1 cellular context compared by ENCODE assay signal in the genomic region with DNA sequence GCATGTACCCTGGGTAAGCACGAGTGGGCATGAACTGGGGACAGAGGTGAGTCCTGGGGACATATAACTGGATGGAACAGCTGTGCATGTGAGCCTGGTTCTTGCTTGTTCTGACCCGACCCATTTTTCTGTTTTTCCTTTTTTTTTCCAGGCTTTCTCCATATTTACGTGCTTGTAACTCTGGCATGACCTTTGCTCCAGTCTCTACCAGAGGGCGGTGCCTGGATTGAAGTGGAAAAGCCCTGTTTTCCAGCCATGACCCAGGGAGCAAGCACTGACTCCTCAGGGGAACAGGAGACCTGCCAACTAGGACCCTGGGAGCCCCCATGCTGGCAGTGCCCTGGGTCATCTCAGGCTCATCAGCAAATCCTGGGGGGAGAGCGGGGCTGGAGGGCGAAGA.
TF ChIP-seq lines count a peak whose summit lies in the region.

No MANE protein-coding gene starts in this region.

TF ChIP-seq in HepG2, 621 proteins besides CTCF, POLR2A, EP300 and RAD21 (continued from another document and continues in another):
- TF ChIP-seq, protein P1, sequence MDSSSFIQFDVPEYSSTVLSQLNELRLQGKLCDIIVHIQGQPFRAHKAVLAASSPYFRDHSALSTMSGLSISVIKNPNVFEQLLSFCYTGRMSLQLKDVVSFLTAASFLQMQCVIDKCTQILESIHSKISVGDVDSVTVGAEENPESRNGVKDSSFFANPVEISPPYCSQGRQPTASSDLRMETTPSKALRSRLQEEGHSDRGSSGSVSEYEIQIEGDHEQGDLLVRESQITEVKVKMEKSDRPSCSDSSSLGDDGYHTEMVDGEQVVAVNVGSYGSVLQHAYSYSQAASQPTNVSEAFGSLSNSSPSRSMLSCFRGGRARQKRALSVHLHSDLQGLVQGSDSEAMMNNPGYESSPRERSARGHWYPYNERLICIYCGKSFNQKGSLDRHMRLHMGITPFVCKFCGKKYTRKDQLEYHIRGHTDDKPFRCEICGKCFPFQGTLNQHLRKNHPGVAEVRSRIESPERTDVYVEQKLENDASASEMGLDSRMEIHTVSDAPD (CRISPR knock-in tag; IDR thresholded peaks at IDR 0.05): no peak
- TF ChIP-seq, protein P2, sequence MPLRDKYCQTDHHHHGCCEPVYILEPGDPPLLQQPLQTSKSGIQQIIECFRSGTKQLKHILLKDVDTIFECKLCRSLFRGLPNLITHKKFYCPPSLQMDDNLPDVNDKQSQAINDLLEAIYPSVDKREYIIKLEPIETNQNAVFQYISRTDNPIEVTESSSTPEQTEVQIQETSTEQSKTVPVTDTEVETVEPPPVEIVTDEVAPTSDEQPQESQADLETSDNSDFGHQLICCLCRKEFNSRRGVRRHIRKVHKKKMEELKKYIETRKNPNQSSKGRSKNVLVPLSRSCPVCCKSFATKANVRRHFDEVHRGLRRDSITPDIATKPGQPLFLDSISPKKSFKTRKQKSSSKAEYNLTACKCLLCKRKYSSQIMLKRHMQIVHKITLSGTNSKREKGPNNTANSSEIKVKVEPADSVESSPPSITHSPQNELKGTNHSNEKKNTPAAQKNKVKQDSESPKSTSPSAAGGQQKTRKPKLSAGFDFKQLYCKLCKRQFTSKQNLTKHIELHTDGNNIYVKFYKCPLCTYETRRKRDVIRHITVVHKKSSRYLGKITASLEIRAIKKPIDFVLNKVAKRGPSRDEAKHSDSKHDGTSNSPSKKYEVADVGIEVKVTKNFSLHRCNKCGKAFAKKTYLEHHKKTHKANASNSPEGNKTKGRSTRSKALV (CRISPR knock-in tag; IDR thresholded peaks at IDR 0.05): 0 out of 2 replicates have a peak, but pooled peaks have one; percentile 35
- TF ChIP-seq HDAC1 (CRISPR knock-in tag; IDR thresholded peaks at IDR 0.05): 0 out of 2 replicates have a peak, but pooled peaks have one; percentile 9
- 0 out of 2 replicates have a peak, but pooled peaks have one; percentile 54 for TF ChIP-seq SALL2 (CRISPR knock-in tag; IDR thresholded peaks at IDR 0.05)
- TF ChIP-seq KLF12 (CRISPR knock-in tag; IDR thresholded peaks at IDR 0.05; ENCODE audit: borderline replicate concordance): 0 out of 2 replicates have a peak, but pooled peaks have one; percentile 26
- TF ChIP-seq PITX1 (CRISPR knock-in tag; IDR thresholded peaks at IDR 0.05): peak; percentile 22; the same call in 1 of the 2 replicates
- no peak for TF ChIP-seq ZNF230 (CRISPR knock-in tag; IDR thresholded peaks at IDR 0.05)
- TF ChIP-seq ZMYM4 (CRISPR knock-in tag; IDR thresholded peaks at IDR 0.05): peak; percentile 50; the same call in 1 of the 2 replicates
- TF ChIP-seq HNF4A (CRISPR knock-in tag; IDR thresholded peaks at IDR 0.05): peak; percentile 78
- TF ChIP-seq, protein P3, sequence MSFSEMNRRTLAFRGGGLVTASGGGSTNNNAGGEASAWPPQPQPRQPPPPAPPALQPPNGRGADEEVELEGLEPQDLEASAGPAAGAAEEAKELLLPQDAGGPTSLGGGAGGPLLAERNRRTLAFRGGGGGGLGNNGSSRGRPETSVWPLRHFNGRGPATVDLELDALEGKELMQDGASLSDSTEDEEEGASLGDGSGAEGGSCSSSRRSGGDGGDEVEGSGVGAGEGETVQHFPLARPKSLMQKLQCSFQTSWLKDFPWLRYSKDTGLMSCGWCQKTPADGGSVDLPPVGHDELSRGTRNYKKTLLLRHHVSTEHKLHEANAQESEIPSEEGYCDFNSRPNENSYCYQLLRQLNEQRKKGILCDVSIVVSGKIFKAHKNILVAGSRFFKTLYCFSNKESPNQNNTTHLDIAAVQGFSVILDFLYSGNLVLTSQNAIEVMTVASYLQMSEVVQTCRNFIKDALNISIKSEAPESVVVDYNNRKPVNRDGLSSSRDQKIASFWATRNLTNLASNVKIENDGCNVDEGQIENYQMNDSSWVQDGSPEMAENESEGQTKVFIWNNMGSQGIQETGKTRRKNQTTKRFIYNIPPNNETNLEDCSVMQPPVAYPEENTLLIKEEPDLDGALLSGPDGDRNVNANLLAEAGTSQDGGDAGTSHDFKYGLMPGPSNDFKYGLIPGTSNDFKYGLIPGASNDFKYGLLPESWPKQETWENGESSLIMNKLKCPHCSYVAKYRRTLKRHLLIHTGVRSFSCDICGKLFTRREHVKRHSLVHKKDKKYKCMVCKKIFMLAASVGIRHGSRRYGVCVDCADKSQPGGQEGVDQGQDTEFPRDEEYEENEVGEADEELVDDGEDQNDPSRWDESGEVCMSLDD (CRISPR knock-in tag; IDR thresholded peaks at IDR 0.05; ENCODE audit: borderline replicate concordance): 0 out of 2 replicates have a peak, but pooled peaks have one; percentile 31
- peak; percentile 30; the same call in 1 of the 2 replicates for TF ChIP-seq MTA1 (CRISPR knock-in tag; IDR thresholded peaks at IDR 0.05; ENCODE audit: borderline replicate concordance)
- peak; percentile 63 for TF ChIP-seq XRCC5 (optimal IDR thresholded peaks at IDR 0.05; ENCODE audit: low read length)
- no peak for TF ChIP-seq ZNF44 (CRISPR knock-in tag; IDR thresholded peaks at IDR 0.05)
- TF ChIP-seq SALL1 (CRISPR knock-in tag; IDR thresholded peaks at IDR 0.05): peak; percentile 74
- TF ChIP-seq IRF2 (CRISPR knock-in tag; IDR thresholded peaks at IDR 0.05): peak; percentile 45; the same call in 1 of the 2 replicates
- no peak for TF ChIP-seq FLYWCH1 (CRISPR knock-in tag; IDR thresholded peaks at IDR 0.05)
- peak; percentile 45 for TF ChIP-seq STAG1 (CRISPR knock-in tag; IDR thresholded peaks at IDR 0.05)
- 0 out of 2 replicates have a peak, but pooled peaks have one; percentile 48 for TF ChIP-seq ZNF644 (CRISPR knock-in tag; IDR thresholded peaks at IDR 0.05; ENCODE audit: low read depth)
- TF ChIP-seq ZNF567 (CRISPR knock-in tag; IDR thresholded peaks at IDR 0.05; ENCODE audit: borderline replicate concordance): no peak
- TF ChIP-seq, protein P4, sequence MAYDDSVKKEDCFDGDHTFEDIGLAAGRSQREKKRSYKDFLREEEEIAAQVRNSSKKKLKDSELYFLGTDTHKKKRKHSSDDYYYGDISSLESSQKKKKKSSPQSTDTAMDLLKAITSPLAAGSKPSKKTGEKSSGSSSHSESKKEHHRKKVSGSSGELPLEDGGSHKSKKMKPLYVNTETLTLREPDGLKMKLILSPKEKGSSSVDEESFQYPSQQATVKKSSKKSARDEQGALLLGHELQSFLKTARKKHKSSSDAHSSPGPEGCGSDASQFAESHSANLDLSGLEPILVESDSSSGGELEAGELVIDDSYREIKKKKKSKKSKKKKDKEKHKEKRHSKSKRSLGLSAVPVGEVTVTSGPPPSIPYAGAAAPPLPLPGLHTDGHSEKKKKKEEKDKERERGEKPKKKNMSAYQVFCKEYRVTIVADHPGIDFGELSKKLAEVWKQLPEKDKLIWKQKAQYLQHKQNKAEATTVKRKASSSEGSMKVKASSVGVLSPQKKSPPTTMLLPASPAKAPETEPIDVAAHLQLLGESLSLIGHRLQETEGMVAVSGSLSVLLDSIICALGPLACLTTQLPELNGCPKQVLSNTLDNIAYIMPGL (CRISPR knock-in tag; IDR thresholded peaks at IDR 0.05; ENCODE audit: borderline replicate concordance in 1 of 2, low read depth in 1 of 2): no peak
- no peak for TF ChIP-seq ZNF546 (CRISPR knock-in tag; conservative IDR thresholded peaks at IDR 0.05)
- TF ChIP-seq GZF1 (CRISPR knock-in tag; IDR thresholded peaks at IDR 0.05): 0 out of 2 replicates have a peak, but pooled peaks have one; percentile 51
- peak; percentile 64 for TF ChIP-seq FOXO1 (CRISPR knock-in tag; IDR thresholded peaks at IDR 0.05)
- no peak for TF ChIP-seq ZNF33A (CRISPR knock-in tag; IDR thresholded peaks at IDR 0.05; ENCODE audit: borderline replicate concordance)
- 0 out of 2 replicates have a peak, but pooled peaks have one; percentile 25 for TF ChIP-seq ZFX (CRISPR knock-in tag; IDR thresholded peaks at IDR 0.05; ENCODE audit: low read depth)
- TF ChIP-seq YEATS4 (CRISPR knock-in tag; IDR thresholded peaks at IDR 0.05; ENCODE audit: borderline replicate concordance): 0 out of 2 replicates have a peak, but pooled peaks have one; percentile 41
- TF ChIP-seq, protein P5, sequence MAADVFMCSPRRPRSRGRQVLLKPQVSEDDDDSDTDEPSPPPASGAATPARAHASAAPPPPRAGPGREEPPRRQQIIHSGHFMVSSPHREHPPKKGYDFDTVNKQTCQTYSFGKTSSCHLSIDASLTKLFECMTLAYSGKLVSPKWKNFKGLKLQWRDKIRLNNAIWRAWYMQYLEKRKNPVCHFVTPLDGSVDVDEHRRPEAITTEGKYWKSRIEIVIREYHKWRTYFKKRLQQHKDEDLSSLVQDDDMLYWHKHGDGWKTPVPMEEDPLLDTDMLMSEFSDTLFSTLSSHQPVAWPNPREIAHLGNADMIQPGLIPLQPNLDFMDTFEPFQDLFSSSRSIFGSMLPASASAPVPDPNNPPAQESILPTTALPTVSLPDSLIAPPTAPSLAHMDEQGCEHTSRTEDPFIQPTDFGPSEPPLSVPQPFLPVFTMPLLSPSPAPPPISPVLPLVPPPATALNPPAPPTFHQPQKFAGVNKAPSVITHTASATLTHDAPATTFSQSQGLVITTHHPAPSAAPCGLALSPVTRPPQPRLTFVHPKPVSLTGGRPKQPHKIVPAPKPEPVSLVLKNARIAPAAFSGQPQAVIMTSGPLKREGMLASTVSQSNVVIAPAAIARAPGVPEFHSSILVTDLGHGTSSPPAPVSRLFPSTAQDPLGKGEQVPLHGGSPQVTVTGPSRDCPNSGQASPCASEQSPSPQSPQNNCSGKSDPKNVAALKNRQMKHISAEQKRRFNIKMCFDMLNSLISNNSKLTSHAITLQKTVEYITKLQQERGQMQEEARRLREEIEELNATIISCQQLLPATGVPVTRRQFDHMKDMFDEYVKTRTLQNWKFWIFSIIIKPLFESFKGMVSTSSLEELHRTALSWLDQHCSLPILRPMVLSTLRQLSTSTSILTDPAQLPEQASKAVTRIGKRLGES (CRISPR knock-in tag; IDR thresholded peaks at IDR 0.05; ENCODE audit: borderline replicate concordance): 0 out of 2 replicates have a peak, but pooled peaks have one; percentile 36
- TF ChIP-seq PPARG (CRISPR knock-in tag; conservative IDR thresholded peaks at IDR 0.05): peak; percentile 98
- TF ChIP-seq, protein P6, sequence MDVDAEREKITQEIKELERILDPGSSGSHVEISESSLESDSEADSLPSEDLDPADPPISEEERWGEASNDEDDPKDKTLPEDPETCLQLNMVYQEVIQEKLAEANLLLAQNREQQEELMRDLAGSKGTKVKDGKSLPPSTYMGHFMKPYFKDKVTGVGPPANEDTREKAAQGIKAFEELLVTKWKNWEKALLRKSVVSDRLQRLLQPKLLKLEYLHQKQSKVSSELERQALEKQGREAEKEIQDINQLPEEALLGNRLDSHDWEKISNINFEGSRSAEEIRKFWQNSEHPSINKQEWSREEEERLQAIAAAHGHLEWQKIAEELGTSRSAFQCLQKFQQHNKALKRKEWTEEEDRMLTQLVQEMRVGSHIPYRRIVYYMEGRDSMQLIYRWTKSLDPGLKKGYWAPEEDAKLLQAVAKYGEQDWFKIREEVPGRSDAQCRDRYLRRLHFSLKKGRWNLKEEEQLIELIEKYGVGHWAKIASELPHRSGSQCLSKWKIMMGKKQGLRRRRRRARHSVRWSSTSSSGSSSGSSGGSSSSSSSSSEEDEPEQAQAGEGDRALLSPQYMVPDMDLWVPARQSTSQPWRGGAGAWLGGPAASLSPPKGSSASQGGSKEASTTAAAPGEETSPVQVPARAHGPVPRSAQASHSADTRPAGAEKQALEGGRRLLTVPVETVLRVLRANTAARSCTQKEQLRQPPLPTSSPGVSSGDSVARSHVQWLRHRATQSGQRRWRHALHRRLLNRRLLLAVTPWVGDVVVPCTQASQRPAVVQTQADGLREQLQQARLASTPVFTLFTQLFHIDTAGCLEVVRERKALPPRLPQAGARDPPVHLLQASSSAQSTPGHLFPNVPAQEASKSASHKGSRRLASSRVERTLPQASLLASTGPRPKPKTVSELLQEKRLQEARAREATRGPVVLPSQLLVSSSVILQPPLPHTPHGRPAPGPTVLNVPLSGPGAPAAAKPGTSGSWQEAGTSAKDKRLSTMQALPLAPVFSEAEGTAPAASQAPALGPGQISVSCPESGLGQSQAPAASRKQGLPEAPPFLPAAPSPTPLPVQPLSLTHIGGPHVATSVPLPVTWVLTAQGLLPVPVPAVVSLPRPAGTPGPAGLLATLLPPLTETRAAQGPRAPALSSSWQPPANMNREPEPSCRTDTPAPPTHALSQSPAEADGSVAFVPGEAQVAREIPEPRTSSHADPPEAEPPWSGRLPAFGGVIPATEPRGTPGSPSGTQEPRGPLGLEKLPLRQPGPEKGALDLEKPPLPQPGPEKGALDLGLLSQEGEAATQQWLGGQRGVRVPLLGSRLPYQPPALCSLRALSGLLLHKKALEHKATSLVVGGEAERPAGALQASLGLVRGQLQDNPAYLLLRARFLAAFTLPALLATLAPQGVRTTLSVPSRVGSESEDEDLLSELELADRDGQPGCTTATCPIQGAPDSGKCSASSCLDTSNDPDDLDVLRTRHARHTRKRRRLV (CRISPR knock-in tag; IDR thresholded peaks at IDR 0.05): no peak
- TF ChIP-seq, protein P7, sequence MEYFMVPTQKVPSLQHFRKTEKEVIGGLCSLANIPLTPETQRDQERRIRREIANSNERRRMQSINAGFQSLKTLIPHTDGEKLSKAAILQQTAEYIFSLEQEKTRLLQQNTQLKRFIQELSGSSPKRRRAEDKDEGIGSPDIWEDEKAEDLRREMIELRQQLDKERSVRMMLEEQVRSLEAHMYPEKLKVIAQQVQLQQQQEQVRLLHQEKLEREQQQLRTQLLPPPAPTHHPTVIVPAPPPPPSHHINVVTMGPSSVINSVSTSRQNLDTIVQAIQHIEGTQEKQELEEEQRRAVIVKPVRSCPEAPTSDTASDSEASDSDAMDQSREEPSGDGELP (IDR thresholded peaks at IDR 0.05; ENCODE audit: borderline replicate concordance, low read depth): 0 out of 2 replicates have a peak, but pooled peaks have one; percentile 10
- TF ChIP-seq, protein P8, sequence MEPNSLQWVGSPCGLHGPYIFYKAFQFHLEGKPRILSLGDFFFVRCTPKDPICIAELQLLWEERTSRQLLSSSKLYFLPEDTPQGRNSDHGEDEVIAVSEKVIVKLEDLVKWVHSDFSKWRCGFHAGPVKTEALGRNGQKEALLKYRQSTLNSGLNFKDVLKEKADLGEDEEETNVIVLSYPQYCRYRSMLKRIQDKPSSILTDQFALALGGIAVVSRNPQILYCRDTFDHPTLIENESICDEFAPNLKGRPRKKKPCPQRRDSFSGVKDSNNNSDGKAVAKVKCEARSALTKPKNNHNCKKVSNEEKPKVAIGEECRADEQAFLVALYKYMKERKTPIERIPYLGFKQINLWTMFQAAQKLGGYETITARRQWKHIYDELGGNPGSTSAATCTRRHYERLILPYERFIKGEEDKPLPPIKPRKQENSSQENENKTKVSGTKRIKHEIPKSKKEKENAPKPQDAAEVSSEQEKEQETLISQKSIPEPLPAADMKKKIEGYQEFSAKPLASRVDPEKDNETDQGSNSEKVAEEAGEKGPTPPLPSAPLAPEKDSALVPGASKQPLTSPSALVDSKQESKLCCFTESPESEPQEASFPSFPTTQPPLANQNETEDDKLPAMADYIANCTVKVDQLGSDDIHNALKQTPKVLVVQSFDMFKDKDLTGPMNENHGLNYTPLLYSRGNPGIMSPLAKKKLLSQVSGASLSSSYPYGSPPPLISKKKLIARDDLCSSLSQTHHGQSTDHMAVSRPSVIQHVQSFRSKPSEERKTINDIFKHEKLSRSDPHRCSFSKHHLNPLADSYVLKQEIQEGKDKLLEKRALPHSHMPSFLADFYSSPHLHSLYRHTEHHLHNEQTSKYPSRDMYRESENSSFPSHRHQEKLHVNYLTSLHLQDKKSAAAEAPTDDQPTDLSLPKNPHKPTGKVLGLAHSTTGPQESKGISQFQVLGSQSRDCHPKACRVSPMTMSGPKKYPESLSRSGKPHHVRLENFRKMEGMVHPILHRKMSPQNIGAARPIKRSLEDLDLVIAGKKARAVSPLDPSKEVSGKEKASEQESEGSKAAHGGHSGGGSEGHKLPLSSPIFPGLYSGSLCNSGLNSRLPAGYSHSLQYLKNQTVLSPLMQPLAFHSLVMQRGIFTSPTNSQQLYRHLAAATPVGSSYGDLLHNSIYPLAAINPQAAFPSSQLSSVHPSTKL (CRISPR knock-in tag; IDR thresholded peaks at IDR 0.05): peak; percentile 46
- TF ChIP-seq ZKSCAN5 (CRISPR knock-in tag; IDR thresholded peaks at IDR 0.05): no peak
- peak; percentile 62 for TF ChIP-seq ZNF350 (CRISPR knock-in tag; IDR thresholded peaks at IDR 0.05; ENCODE audit: borderline replicate concordance, low read depth)
- 0 out of 2 replicates have a peak, but pooled peaks have one; percentile 16 for TF ChIP-seq ZNF605 (CRISPR knock-in tag; IDR thresholded peaks at IDR 0.05)
